Comparison of ENCODE assay signal across 16 cellular contexts in genomic region chr4:19348746-19349145, GRCh38.
"Had no signal": no experiment of that assay in that cellular context is flagged by ENCODE, and none has a peak within 500 bp of the region (broad histone marks: within the 10 kb centered on the region; RNA-seq: fewer than 3 reads in every experiment).

No MANE protein-coding gene starts in this region.

- H3K27ac ChIP-seq: esophagus squamous epithelium, pancreas, stomach had no signal

- H3K27me3 ChIP-seq: esophagus squamous epithelium, pancreas, stomach had no signal

- H3K4me3 ChIP-seq: esophagus squamous epithelium, lung, pancreas, stomach had no signal

- H3K36me3 ChIP-seq: esophagus squamous epithelium, pancreas, stomach had no signal

- DNase-seq: effector memory CD8-positive, alpha-beta T cell; esophagus squamous epithelium; immature natural killer cell; left colon; left ventricle myocardium superior; mesenchymal stem cell; naive B cell; occipital lobe; pancreas; right cardiac atrium; small intestine; stimulated activated CD4-positive, alpha-beta T cell treated with anti-CD3 and anti-CD28 coated beads, Interleukin-12 subunit alpha, Interleukin-12 subunit beta, amount 100 ng/mL, for 4 hours; stimulated activated naive CD4-positive, alpha-beta T cell; stomach; substantia nigra had no signal

- H3K4me1 ChIP-seq: esophagus squamous epithelium, pancreas, stomach had no signal

- ATAC-seq: effector memory CD8-positive, alpha-beta T cell; left colon; left ventricle myocardium superior; pancreas; right cardiac atrium had no signal

- H3K9me3 ChIP-seq: esophagus squamous epithelium, pancreas had no signal
